ENCODE assay signal across 1 cellular context in the genomic region with DNA sequence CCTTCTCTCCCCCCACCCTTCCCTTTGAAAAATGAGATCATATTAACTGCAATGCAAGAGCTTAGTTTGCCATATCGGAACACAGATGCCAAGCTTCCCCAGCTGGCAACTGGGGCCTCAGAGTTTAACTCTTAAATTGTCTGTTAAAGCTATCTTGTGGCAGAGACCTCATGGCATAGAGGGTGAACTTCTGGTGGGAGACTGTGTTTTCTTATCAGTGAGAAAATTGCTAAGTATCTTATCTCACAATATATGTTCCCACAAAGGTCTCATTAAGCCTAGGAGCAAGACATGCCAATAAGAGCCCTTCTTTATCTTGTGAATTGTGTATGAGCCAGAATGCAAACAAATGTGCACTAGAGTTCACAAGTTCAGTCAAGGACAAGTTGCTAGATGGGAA.
A peak's percentile ranks its signal among the peaks of the same experiment; 100 is the strongest.
TF ChIP-seq lines count a peak whose summit lies in the region.

No MANE protein-coding gene starts in this region.

TF ChIP-seq in HEK293, 187 proteins besides CTCF, POLR2A, EP300 and RAD21 (continued from another document):
- TF ChIP-seq, protein P1, sequence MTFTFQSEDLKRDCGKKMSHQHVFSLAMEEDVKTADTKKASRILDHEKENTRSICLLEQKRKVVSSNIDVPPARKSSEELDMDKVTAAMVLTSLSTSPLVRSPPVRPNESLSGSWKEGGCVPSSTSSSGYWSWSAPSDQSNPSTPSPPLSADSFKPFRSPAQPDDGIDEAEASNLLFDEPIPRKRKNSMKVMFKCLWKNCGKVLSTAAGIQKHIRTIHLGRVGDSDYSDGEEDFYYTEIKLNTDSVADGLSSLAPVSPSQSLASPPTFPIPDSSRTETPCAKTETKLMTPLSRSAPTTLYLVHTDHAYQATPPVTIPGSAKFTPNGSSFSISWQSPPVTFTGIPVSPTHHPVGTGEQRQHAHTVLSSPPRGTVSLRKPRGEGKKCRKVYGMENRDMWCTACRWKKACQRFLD (tag by site-specific recombination; IDR thresholded peaks at IDR 0.05), result no peak
- TF ChIP-seq, protein P2, sequence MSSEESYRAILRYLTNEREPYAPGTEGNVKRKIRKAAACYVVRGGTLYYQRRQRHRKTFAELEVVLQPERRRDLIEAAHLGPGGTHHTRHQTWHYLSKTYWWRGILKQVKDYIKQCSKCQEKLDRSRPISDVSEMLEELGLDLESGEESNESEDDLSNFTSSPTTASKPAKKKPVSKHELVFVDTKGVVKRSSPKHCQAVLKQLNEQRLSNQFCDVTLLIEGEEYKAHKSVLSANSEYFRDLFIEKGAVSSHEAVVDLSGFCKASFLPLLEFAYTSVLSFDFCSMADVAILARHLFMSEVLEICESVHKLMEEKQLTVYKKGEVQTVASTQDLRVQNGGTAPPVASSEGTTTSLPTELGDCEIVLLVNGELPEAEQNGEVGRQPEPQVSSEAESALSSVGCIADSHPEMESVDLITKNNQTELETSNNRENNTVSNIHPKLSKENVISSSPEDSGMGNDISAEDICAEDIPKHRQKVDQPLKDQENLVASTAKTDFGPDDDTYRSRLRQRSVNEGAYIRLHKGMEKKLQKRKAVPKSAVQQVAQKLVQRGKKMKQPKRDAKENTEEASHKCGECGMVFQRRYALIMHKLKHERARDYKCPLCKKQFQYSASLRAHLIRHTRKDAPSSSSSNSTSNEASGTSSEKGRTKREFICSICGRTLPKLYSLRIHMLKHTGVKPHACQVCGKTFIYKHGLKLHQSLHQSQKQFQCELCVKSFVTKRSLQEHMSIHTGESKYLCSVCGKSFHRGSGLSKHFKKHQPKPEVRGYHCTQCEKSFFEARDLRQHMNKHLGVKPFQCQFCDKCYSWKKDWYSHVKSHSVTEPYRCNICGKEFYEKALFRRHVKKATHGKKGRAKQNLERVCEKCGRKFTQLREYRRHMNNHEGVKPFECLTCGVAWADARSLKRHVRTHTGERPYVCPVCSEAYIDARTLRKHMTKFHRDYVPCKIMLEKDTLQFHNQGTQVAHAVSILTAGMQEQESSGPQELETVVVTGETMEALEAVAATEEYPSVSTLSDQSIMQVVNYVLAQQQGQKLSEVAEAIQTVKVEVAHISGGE (tag by site-specific recombination; conservative IDR thresholded peaks at IDR 0.05; ENCODE audit: low read depth), result no peak
- TF ChIP-seq, protein P3, sequence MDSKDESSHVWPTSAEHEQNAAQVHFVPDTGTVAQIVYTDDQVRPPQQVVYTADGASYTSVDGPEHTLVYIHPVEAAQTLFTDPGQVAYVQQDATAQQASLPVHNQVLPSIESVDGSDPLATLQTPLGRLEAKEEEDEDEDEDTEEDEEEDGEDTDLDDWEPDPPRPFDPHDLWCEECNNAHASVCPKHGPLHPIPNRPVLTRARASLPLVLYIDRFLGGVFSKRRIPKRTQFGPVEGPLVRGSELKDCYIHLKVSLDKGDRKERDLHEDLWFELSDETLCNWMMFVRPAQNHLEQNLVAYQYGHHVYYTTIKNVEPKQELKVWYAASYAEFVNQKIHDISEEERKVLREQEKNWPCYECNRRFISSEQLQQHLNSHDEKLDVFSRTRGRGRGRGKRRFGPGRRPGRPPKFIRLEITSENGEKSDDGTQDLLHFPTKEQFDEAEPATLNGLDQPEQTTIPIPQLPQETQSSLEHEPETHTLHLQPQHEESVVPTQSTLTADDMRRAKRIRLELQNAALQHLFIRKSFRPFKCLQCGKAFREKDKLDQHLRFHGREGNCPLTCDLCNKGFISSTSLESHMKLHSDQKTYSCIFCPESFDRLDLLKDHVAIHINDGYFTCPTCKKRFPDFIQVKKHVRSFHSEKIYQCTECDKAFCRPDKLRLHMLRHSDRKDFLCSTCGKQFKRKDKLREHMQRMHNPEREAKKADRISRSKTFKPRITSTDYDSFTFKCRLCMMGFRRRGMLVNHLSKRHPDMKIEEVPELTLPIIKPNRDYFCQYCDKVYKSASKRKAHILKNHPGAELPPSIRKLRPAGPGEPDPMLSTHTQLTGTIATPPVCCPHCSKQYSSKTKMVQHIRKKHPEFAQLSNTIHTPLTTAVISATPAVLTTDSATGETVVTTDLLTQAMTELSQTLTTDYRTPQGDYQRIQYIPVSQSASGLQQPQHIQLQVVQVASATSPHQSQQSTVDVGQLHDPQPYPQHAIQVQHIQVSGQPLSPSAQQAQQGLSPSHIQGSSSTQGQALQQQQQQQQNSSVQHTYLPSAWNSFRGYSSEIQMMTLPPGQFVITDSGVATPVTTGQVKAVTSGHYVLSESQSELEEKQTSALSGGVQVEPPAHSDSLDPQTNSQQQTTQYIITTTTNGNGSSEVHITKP (tag by site-specific recombination; IDR thresholded peaks at IDR 0.05), result no peak
- TF ChIP-seq GLIS2 (tag by site-specific recombination; IDR thresholded peaks at IDR 0.05), result no peak
- TF ChIP-seq KLF8 (tag by site-specific recombination; IDR thresholded peaks at IDR 0.05), result no peak
- 0 out of 2 replicates have a peak, but pooled peaks have one; percentile 17 for TF ChIP-seq SP7 (tag by site-specific recombination; IDR thresholded peaks at IDR 0.05)
- no peak for TF ChIP-seq BCL11A (tag by site-specific recombination; IDR thresholded peaks at IDR 0.05; ENCODE audit: low read depth)
- TF ChIP-seq ZXDB (tag by site-specific recombination; IDR thresholded peaks at IDR 0.05), result peak; percentile 37; the same call in 1 of the 2 replicates
- TF ChIP-seq, protein P4, sequence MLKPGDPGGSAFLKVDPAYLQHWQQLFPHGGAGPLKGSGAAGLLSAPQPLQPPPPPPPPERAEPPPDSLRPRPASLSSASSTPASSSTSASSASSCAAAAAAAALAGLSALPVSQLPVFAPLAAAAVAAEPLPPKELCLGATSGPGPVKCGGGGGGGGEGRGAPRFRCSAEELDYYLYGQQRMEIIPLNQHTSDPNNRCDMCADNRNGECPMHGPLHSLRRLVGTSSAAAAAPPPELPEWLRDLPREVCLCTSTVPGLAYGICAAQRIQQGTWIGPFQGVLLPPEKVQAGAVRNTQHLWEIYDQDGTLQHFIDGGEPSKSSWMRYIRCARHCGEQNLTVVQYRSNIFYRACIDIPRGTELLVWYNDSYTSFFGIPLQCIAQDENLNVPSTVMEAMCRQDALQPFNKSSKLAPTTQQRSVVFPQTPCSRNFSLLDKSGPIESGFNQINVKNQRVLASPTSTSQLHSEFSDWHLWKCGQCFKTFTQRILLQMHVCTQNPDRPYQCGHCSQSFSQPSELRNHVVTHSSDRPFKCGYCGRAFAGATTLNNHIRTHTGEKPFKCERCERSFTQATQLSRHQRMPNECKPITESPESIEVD (tag by site-specific recombination; IDR thresholded peaks at IDR 0.05), result no peak
- no peak for TF ChIP-seq KLF9 (tag by site-specific recombination; IDR thresholded peaks at IDR 0.05; ENCODE audit: low read depth)
- TF ChIP-seq TCF7L2 (IDR thresholded peaks at IDR 0.05; ENCODE audit: borderline replicate concordance, low read depth, low read length), result no peak
- TF ChIP-seq, protein P5, sequence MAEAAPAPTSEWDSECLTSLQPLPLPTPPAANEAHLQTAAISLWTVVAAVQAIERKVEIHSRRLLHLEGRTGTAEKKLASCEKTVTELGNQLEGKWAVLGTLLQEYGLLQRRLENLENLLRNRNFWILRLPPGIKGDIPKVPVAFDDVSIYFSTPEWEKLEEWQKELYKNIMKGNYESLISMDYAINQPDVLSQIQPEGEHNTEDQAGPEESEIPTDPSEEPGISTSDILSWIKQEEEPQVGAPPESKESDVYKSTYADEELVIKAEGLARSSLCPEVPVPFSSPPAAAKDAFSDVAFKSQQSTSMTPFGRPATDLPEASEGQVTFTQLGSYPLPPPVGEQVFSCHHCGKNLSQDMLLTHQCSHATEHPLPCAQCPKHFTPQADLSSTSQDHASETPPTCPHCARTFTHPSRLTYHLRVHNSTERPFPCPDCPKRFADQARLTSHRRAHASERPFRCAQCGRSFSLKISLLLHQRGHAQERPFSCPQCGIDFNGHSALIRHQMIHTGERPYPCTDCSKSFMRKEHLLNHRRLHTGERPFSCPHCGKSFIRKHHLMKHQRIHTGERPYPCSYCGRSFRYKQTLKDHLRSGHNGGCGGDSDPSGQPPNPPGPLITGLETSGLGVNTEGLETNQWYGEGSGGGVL (tag by site-specific recombination; IDR thresholded peaks at IDR 0.05), result no peak
- no peak for TF ChIP-seq GLI2 (tag by site-specific recombination; IDR thresholded peaks at IDR 0.05; ENCODE audit: borderline replicate concordance, low read depth)
- TF ChIP-seq ZNF112 (tag by site-specific recombination; IDR thresholded peaks at IDR 0.05), result no peak
- peak; percentile 51; the same call in 1 of the 2 replicates for TF ChIP-seq ZNF843 (tag by site-specific recombination; IDR thresholded peaks at IDR 0.05)
- TF ChIP-seq YY1 (tag by site-specific recombination; IDR thresholded peaks at IDR 0.05), result no peak
- no peak for TF ChIP-seq ZNF776 (tag by site-specific recombination; IDR thresholded peaks at IDR 0.05; ENCODE audit: borderline replicate concordance)
- TF ChIP-seq, protein P6, sequence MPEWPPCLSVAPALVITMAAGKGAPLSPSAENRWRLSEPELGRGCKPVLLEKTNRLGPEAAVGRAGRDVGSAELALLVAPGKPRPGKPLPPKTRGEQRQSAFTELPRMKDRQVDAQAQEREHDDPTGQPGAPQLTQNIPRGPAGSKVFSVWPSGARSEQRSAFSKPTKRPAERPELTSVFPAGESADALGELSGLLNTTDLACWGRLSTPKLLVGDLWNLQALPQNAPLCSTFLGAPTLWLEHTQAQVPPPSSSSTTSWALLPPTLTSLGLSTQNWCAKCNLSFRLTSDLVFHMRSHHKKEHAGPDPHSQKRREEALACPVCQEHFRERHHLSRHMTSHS (tag by site-specific recombination; IDR thresholded peaks at IDR 0.05), result no peak
- TF ChIP-seq, protein P7, sequence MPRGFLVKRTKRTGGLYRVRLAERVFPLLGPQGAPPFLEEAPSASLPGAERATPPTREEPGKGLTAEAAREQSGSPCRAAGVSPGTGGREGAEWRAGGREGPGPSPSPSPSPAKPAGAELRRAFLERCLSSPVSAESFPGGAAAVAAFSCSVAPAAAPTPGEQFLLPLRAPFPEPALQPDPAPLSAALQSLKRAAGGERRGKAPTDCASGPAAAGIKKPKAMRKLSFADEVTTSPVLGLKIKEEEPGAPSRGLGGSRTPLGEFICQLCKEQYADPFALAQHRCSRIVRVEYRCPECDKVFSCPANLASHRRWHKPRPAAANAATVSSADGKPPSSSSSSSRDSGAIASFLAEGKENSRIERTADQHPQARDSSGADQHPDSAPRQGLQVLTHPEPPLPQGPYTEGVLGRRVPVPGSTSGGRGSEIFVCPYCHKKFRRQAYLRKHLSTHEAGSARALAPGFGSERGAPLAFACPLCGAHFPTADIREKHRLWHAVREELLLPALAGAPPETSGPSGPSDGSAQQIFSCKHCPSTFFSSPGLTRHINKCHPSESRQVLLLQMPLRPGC (tag by site-specific recombination; IDR thresholded peaks at IDR 0.05), result no peak
- TF ChIP-seq, protein P8, sequence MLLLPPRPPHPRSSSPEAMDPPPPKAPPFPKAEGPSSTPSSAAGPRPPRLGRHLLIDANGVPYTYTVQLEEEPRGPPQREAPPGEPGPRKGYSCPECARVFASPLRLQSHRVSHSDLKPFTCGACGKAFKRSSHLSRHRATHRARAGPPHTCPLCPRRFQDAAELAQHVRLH (tag by site-specific recombination; IDR thresholded peaks at IDR 0.05), result no peak
- no peak for TF ChIP-seq ZNF530 (tag by site-specific recombination; IDR thresholded peaks at IDR 0.05; ENCODE audit: low read depth)
- TF ChIP-seq, protein P9, sequence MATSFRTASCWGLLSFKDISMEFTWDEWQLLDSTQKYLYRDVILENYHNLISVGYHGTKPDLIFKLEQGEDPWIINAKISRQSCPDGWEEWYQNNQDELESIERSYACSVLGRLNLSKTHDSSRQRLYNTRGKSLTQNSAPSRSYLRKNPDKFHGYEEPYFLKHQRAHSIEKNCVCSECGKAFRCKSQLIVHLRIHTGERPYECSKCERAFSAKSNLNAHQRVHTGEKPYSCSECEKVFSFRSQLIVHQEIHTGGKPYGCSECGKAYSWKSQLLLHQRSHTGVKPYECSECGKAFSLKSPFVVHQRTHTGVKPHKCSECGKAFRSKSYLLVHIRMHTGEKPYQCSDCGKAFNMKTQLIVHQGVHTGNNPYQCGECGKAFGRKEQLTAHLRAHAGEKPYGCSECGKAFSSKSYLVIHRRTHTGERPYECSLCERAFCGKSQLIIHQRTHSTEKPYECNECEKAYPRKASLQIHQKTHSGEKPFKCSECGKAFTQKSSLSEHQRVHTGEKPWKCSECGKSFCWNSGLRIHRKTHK (tag by site-specific recombination; IDR thresholded peaks at IDR 0.05), result no peak
- 0 out of 2 replicates have a peak, but pooled peaks have one; percentile 59 for TF ChIP-seq ZNF664 (tag by site-specific recombination; IDR thresholded peaks at IDR 0.05)
- no peak for TF ChIP-seq ZNF654 (tag by site-specific recombination; IDR thresholded peaks at IDR 0.05; ENCODE audit: low read depth)
- no peak for TF ChIP-seq ZNF629 (tag by site-specific recombination; IDR thresholded peaks at IDR 0.05)
- TF ChIP-seq, protein P10, sequence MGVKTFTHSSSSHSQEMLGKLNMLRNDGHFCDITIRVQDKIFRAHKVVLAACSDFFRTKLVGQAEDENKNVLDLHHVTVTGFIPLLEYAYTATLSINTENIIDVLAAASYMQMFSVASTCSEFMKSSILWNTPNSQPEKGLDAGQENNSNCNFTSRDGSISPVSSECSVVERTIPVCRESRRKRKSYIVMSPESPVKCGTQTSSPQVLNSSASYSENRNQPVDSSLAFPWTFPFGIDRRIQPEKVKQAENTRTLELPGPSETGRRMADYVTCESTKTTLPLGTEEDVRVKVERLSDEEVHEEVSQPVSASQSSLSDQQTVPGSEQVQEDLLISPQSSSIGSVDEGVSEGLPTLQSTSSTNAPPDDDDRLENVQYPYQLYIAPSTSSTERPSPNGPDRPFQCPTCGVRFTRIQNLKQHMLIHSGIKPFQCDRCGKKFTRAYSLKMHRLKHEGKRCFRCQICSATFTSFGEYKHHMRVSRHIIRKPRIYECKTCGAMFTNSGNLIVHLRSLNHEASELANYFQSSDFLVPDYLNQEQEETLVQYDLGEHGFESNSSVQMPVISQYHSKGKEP (tag by site-specific recombination; IDR thresholded peaks at IDR 0.05), result peak; percentile 14; the same call in 1 of the 2 replicates
- TF ChIP-seq ZNF10 (tag by site-specific recombination; IDR thresholded peaks at IDR 0.05), result no peak
- TF ChIP-seq FEZF1 (tag by site-specific recombination; IDR thresholded peaks at IDR 0.05), result peak; percentile 52; the same call in 1 of the 2 replicates
